In genomic region chr2:218788529-218789237, GRCh38 we compare ENCODE assay signal across 20 cellular contexts. TPM values are rescaled to one million over a fixed set of nuclear protein-coding genes. Genes with fewer than 3 reads are reported as not detected.
DNase-seq lines count a peak whose midpoint lies in the region; ATAC-seq and TF ChIP-seq lines count a peak whose summit lies in the region.
"Had no signal": no experiment of that assay in that cellular context is flagged by ENCODE, and none has a peak within 500 bp of the region (broad histone marks: within the 10 kb centered on the region; RNA-seq: fewer than 3 reads in every experiment).

No MANE protein-coding gene starts in this region.

- in situ Hi-C loops in KBM-7 (cut with MboI; ENCODE audit: low pct_unique_long_range_greater_than_20kb, low sequenced_read_pairs), result no loop called here

- H3K4me3 ChIP-seq in AG10803 (ENCODE audit: low read length), result no peak overlapping the region
- H3K4me3 ChIP-seq in fibroblast of the aortic adventitia (ENCODE audit: low read depth, low read length), result no peak overlapping the region
- H3K4me3 ChIP-seq: BLaER1 treated with 17β-estradiol and CSF1 and Interleukin-3, amounts not matched to agents 10 nM and 100 nM had no signal

- no peak for TF ChIP-seq CTCF in AG09319 (IDR thresholded peaks at IDR 0.05; ENCODE audit: low read depth, low read length)
- no peak for TF ChIP-seq CTCF in AG10803 (conservative IDR thresholded peaks at IDR 0.05; ENCODE audit: low read length)
- no peak for TF ChIP-seq CTCF in fibroblast of the aortic adventitia (IDR thresholded peaks at IDR 0.05; ENCODE audit: insufficient read depth, low read length)

- DNase-seq in AG09319 (ENCODE audit: extremely low read depth, low read depth) (peak; percentile 28), AG10803 (ENCODE audit: low read depth) (peak; percentile 10), dedifferentiated amniotic fluid mesenchymal stem cell (ENCODE audit: extremely low spot score) (peak; percentile 28), fibroblast of the aortic adventitia (ENCODE audit: low read depth) (peak; percentile 43), HPDE6-E6E7 (ENCODE audit: extremely low spot score) (no peak), KBM-7 (no peak)
- DNase-seq: Caco-2; CD4-positive, alpha-beta memory T cell; DMS153; MV-4-11; NCI-H1105 treated with DMSO at 0.1 percent for 48 hours; NCI-H2029 treated with DMSO at 0.1 percent for 48 hours; NCI-H2171; NCI-H345; NCI-H524; NCI-H774; NK-92 treated with Interleukin-12 subunit alpha and Interleukin-12 subunit beta, amount 100 ng/mL, for 24 hours had no signal

- no peak for ATAC-seq in activated CD4-positive, CD25-positive, alpha-beta regulatory T cell treated with anti-CD3 and anti-CD28 coated beads, Interleukin-2, amount 50 U/mL, for 24 hours
- ATAC-seq in HG02852 (IDR thresholded peaks at IDR 0.05; ENCODE audit: unreplicated experiment), result no peak

RNA-seq across cellular contexts. Expression of gene CYP27A1, which starts 6.7 kb away (rescaled TPM):
- 10.5 and 42.8 TPM in 2 replicates for total RNA-seq in fibroblast of the aortic adventitia (ENCODE audit: low replicate concordance)

RNA-seq across cellular contexts. Expression of gene PRKAG3, which starts 42.9 kb away (rescaled TPM):
- 0.18 and 0.41 TPM in 2 replicates for total RNA-seq in fibroblast of the aortic adventitia (ENCODE audit: low replicate concordance)
- total RNA-seq: Caco-2; CD4-positive, alpha-beta memory T cell had no signal

Comparison
In these comparisons a context has a peak if more than half of its experiments do, and no peak if none do; other contexts are left out.
1. DNase-seq: peak in AG09319 (single experiment), AG10803 (single experiment), dedifferentiated amniotic fluid mesenchymal stem cell (single experiment) and fibroblast of the aortic adventitia (single experiment); none in HPDE6-E6E7 (single experiment) and KBM-7 (single experiment).